Comparison of ENCODE assay signal across 8 cellular contexts in genomic region chrX:119236599-119237525, GRCh38. TPM values are rescaled to one million over a fixed set of nuclear protein-coding genes. Genes with fewer than 3 reads are reported as not detected.
A peak's percentile ranks its signal among the peaks of the same experiment; 100 is the strongest.
DNase-seq lines count a peak whose midpoint lies in the region; ATAC-seq and TF ChIP-seq lines count a peak whose summit lies in the region.

No MANE protein-coding gene starts in this region.

- peaks cover 13% of the 10 kb centered on the region for H3K36me3 Mint-ChIP-seq in activated naive CD8-positive, alpha-beta T cell treated with anti-CD3 and anti-CD28 coated beads, Interleukin-2, amount 10 ng/mL, durations not matched to agents 7 days and 5 days
- peaks cover 6% of the 10 kb centered on the region for H3K36me3 Mint-ChIP-seq in progenitor cell of endocrine pancreas (ENCODE audit: insufficient read depth)

- peaks cover 6% of the 10 kb centered on the region for H3K27me3 Mint-ChIP-seq in activated naive CD8-positive, alpha-beta T cell treated with anti-CD3 and anti-CD28 coated beads, Interleukin-2, amount 10 ng/mL, durations not matched to agents 7 days and 5 days
- H3K27me3 Mint-ChIP-seq in progenitor cell of endocrine pancreas: no peaks in the 10 kb centered on the region

- no peaks in the 10 kb centered on the region for H3K9me3 Mint-ChIP-seq in activated naive CD8-positive, alpha-beta T cell treated with anti-CD3 and anti-CD28 coated beads, Interleukin-2, amount 10 ng/mL, durations not matched to agents 7 days and 5 days
- peaks cover 13% of the 10 kb centered on the region for H3K9me3 Mint-ChIP-seq in progenitor cell of endocrine pancreas (ENCODE audit: low read depth)

- H3K4me3 Mint-ChIP-seq in activated naive CD8-positive, alpha-beta T cell treated with anti-CD3 and anti-CD28 coated beads, Interleukin-2, amount 10 ng/mL, durations not matched to agents 7 days and 5 days: peak overlapping the region; percentile 99
- peak overlapping the region; percentile 94 for H3K4me3 Mint-ChIP-seq in progenitor cell of endocrine pancreas (ENCODE audit: low read depth)

- H3K4me1 Mint-ChIP-seq in activated naive CD8-positive, alpha-beta T cell treated with anti-CD3 and anti-CD28 coated beads, Interleukin-2, amount 10 ng/mL, durations not matched to agents 7 days and 5 days: peaks cover 26% of the 10 kb centered on the region
- H3K4me1 Mint-ChIP-seq in progenitor cell of endocrine pancreas (ENCODE audit: low read depth): peaks cover 31% of the 10 kb centered on the region

- DNase-seq in NCI-H345 (lab: John Stamatoyannopoulos, UW) (peak; percentile 6), NCI-H345 treated with DMSO at 0.1 percent for 48 hours (lab: John Stamatoyannopoulos, UW; ENCODE audit: unreplicated experiment) (no peak), RPMI7951 (ENCODE audit: low read depth) (peak; percentile 33), left cardiac atrium (peak; percentile 23), progenitor cell of endocrine pancreas (ENCODE audit: low spot score, unreplicated experiment) (peak; percentile 15), DMS114 treated with DMSO at 0.1 percent for 48 hours (lab: John Stamatoyannopoulos, UW; ENCODE audit: unreplicated experiment) (no peak)
- peak; percentile 32 for DNase-seq in activated naive CD8-positive, alpha-beta T cell treated with anti-CD3 and anti-CD28 coated beads, Interleukin-2, amount 10 ng/mL, durations not matched to agents 7 days and 5 days

- POLR2A ChIA-PET in activated naive CD8-positive, alpha-beta T cell treated with anti-CD3 and anti-CD28 coated beads, Interleukin-2, amount 10 ng/mL, durations not matched to agents 7 days and 5 days (lab: Charles Lee): interaction anchor here (0.7 to 1.5 kb wide), 2 partner anchors 231 to 520 kb away, joined by 3 read pairs; partner anchors contain the start of gene SLC25A5

- intact Hi-C loops in left cardiac atrium (cut with DNase I): no loop called here

- H3K27ac Mint-ChIP-seq in activated naive CD8-positive, alpha-beta T cell treated with anti-CD3 and anti-CD28 coated beads, Interleukin-2, amount 10 ng/mL, durations not matched to agents 7 days and 5 days: peak overlapping the region; percentile 87
- H3K27ac Mint-ChIP-seq in progenitor cell of endocrine pancreas: peak overlapping the region; percentile 80

- ATAC-seq in HG03066 (IDR thresholded peaks at IDR 0.05; ENCODE audit: low read depth, unreplicated experiment): peak; percentile 26
- ATAC-seq in activated naive CD8-positive, alpha-beta T cell treated with anti-CD3 and anti-CD28 coated beads, Interleukin-2, amount 10 ng/mL, durations not matched to agents 7 days and 5 days (ENCODE audit: low read depth): peak; percentile 7
- ATAC-seq in left cardiac atrium: peak; percentile 43 to 66

- no peak for TF ChIP-seq CTCF in progenitor cell of endocrine pancreas (IDR thresholded peaks at IDR 0.05; ENCODE audit: unreplicated experiment)

RNA-seq across cellular contexts. Expression of gene PGRMC1, which starts 0.8 kb away (rescaled TPM):
- total RNA-seq in RPMI7951 (2014; rRNA removed; shearing (Covaris generic)): 189 and 192 TPM in 2 replicates
- 10 to 100 TPM; 24.4 to 24.9 TPM for total RNA-seq in activated naive CD8-positive, alpha-beta T cell treated with anti-CD3 and anti-CD28 coated beads, Interleukin-2, amount 10 ng/mL, durations not matched to agents 7 days and 5 days
- 10 to 100 TPM; 39.7 to 50.2 TPM for total RNA-seq in left cardiac atrium
- total RNA-seq in progenitor cell of endocrine pancreas: 144 and 147 TPM in 2 replicates

Comparison
In these comparisons a context has a peak if more than half of its experiments do, and no peak if none do; other contexts are left out.
1. DNase-seq: peak in NCI-H345 (single experiment), RPMI7951 (single experiment), activated naive CD8-positive, alpha-beta T cell treated with anti-CD3 and anti-CD28 coated beads, Interleukin-2, amount 10 ng/mL, durations not matched to agents 7 days and 5 days (single experiment), left cardiac atrium (single experiment) and progenitor cell of endocrine pancreas (single experiment); none in NCI-H345 treated with DMSO at 0.1 percent for 48 hours (single experiment) and DMS114 treated with DMSO at 0.1 percent for 48 hours (single experiment).
2. Peak in every context shown above with its lines, with median percentiles within 50 percentile points of each other: ATAC-seq.